ENCODE assay signal across 15 cellular contexts in genomic region chr16:66365588-66365987, GRCh38. TPM values are rescaled to one million over a fixed set of nuclear protein-coding genes. Genes with fewer than 3 reads are reported as not detected.
A peak's percentile ranks its signal among the peaks of the same experiment; 100 is the strongest.
DNase-seq lines count a peak whose midpoint lies in the region; ATAC-seq, FAIRE-seq and TF ChIP-seq lines count a peak whose summit lies in the region.
"Had no signal": no experiment of that assay in that cellular context is flagged by ENCODE, and none has a peak within 500 bp of the region (broad histone marks: within the 10 kb centered on the region; RNA-seq: fewer than 3 reads in every experiment).

No MANE protein-coding gene starts in this region.

- no TSS peak for BruUV-seq in A673 (replicated peaks; lab: Mats Ljungman, UMichigan)

- H3K36me3 ChIP-seq in adrenal gland (replicated peaks in 1 of 2) (no peaks in the 10 kb centered on the region), ovary (no peaks in the 10 kb centered on the region), A673 (ENCODE audit: insufficient read depth, low read length, poor library complexity, severe bottlenecking) (no peaks in the 10 kb centered on the region), small intestine (ENCODE audit: control insufficient read depth in 2 of 2, insufficient read depth in 2 of 2, low read length in 2 of 2) (no peaks in the 10 kb centered on the region)

- H3K4me3 ChIP-seq in adrenal gland, result peak overlapping the region in 1 of 4 donors; percentile 14
- H3K4me3 ChIP-seq in fibroblast of pulmonary artery (replicated peaks; ENCODE audit: low read depth, low read length), result no peak overlapping the region
- H3K4me3 ChIP-seq in ovary, result no peak overlapping the region
- no peak overlapping the region for H3K4me3 ChIP-seq in A673 (ENCODE audit: low read depth, low read length, poor library complexity, severe bottlenecking)
- H3K4me3 ChIP-seq in small intestine (ENCODE audit: low read depth in 1 of 2, low read length in 2 of 2), result no peak overlapping the region

- WGBS in adrenal gland, 4 donors, result 22 to 42% (median 38%) methylated on average over 3 of the region's 3 CpGs
- WGBS in ovary, 3 donors, result 24 to 38% (median 31%) methylated on average over 3 of the region's 3 CpGs
- 18 to 30% (median 29%) methylated on average over 3 of the region's 3 CpGs for WGBS in small intestine, 3 donors

- H3K4me1 ChIP-seq in adrenal gland (replicated peaks in 1 of 2), result no peaks in the 10 kb centered on the region
- peaks cover 9% of the 10 kb centered on the region for H3K4me1 ChIP-seq in ovary (ENCODE audit: insufficient read depth)
- H3K4me1 ChIP-seq in A673 (ENCODE audit: insufficient read depth, low read length, poor library complexity, severe bottlenecking), result peaks cover 10% of the 10 kb centered on the region
- H3K4me1 ChIP-seq in small intestine (ENCODE audit: control insufficient read depth in 2 of 2, insufficient read depth in 1 of 2, low read depth in 1 of 2, low read length in 1 of 2), result no peaks in the 10 kb centered on the region

- peak; percentile 54 for DNase-seq in A172 (ENCODE audit: low spot score)
- peak; percentile 31 to 87 (median 62) for DNase-seq in adrenal gland
- peak; percentile 92 for DNase-seq in fibroblast of pulmonary artery (ENCODE audit: low read depth)
- peak; percentile 64 to 74 (median 70) for DNase-seq in ovary
- no peak for DNase-seq in A673 (ENCODE audit: low spot score)
- no peak for DNase-seq in DMS79 treated with DMSO at 0.1 percent for 48 hours (lab: John Stamatoyannopoulos, UW)
- no peak for DNase-seq in small intestine
- DNase-seq: activated T-cell treated with anti-CD3 and anti-CD28 coated beads for 4 hours; EL; immature natural killer cell; nephron progenitor cell; SHP77 treated with DMSO at 0.1 percent for 48 hours; stimulated activated naive CD8-positive, alpha-beta T cell treated with anti-CD3 and anti-CD28 coated beads, Interleukin-15, Interleukin-2, amounts not matched to agents 100 U/mL and 50 U/mL, for 24 hours had no signal

- FAIRE-seq in small intestine (lab: Jason Lieb, UNC), result no peak

- intact Hi-C loops in adrenal gland (cut with DNase I) (no loop called here), ovary (cut with DNase I) (no loop called here), A673 (cut with micrococcal nuclease; ENCODE audit: unreplicated experiment) (no loop called here)

- H3K27ac ChIP-seq in adrenal gland, result peak overlapping the region in 3 of 5 donors; percentile 27 to 86 (median 60)
- H3K27ac ChIP-seq in ovary, result peak overlapping the region in 1 of 2 donors; percentile 44
- no peak overlapping the region for H3K27ac ChIP-seq in A673 (ENCODE audit: low read depth, low read length, poor library complexity, severe bottlenecking)
- H3K27ac ChIP-seq in small intestine (ENCODE audit: low read depth in 1 of 2, low read length in 1 of 2), result peak overlapping the region in 1 of 2 donors; percentile 74
- H3K27ac ChIP-seq: epithelial cell of prostate had no signal

- no peaks in the 10 kb centered on the region for H3K9me3 ChIP-seq in adrenal gland (replicated peaks in 1 of 3)
- H3K9me3 ChIP-seq in ovary, result no peaks in the 10 kb centered on the region
- H3K9me3 ChIP-seq in A673 (ENCODE audit: low read depth, low read length, poor library complexity, severe bottlenecking), result no peaks in the 10 kb centered on the region
- no peaks in the 10 kb centered on the region for H3K9me3 ChIP-seq in small intestine (ENCODE audit: control insufficient read depth, low read depth)

- TF ChIP-seq CTCF in adrenal gland (IDR thresholded peaks at IDR 0.05), result no peak
- no peak for TF ChIP-seq CTCF in fibroblast of pulmonary artery (IDR thresholded peaks at IDR 0.05; ENCODE audit: low read length, missing control alignments)
- TF ChIP-seq CTCF in ovary (IDR thresholded peaks at IDR 0.05), result no peak
- TF ChIP-seq CTCF in A673 (conservative IDR thresholded peaks at IDR 0.05; ENCODE audit: low read depth, low read length), result no peak

- TF ChIP-seq EP300 in ovary (IDR thresholded peaks at IDR 0.05), result no peak

- H3K27me3 ChIP-seq in adrenal gland (peaks cover 14% of the 10 kb centered on the region), ovary (no peaks in the 10 kb centered on the region), A673 (replicated peaks; ENCODE audit: insufficient read depth, low read depth, low read length, poor library complexity) (no peaks in the 10 kb centered on the region), small intestine (ENCODE audit: control insufficient read depth in 2 of 2, insufficient read depth in 2 of 2, low read length in 2 of 2) (peaks cover 0 to 2% of the 10 kb centered on the region in 2 donors)

- no peak for TF ChIP-seq POLR2A in adrenal gland (IDR thresholded peaks at IDR 0.05)
- TF ChIP-seq POLR2A in ovary (IDR thresholded peaks at IDR 0.05), result no peak

- POLR2A ChIA-PET in A673 (lab: Charles Lee; ENCODE audit: low non-redundant PET), result no interaction called here

- ATAC-seq in HG02798 (IDR thresholded peaks at IDR 0.05; ENCODE audit: poor library complexity, unreplicated experiment), result no peak
- ATAC-seq: stimulated activated naive CD8-positive, alpha-beta T cell treated with anti-CD3 and anti-CD28 coated beads, Interleukin-15, Interleukin-2, amounts not matched to agents 100 U/mL and 50 U/mL, for 24 hours had no signal

- CTCF ChIA-PET in A673 (lab: Charles Lee), result interaction anchor here (0.6 kb wide), 1 partner anchor 23 kb away, joined by 4 read pairs; no protein-coding TSS in a partner anchor

RNA-seq across cellular contexts. Expression of gene CDH5, which starts 0.9 kb away (rescaled TPM):
- 0.29 TPM in 1 of 2 replicates, not detected in the other for total RNA-seq in A172 (2014; rRNA removed; shearing (Covaris generic))
- 10 to 100 TPM; 19.7 to 50.9 (median 31.3) TPM for total RNA-seq in adrenal gland
- 10 to 100 TPM; 13.8 to 24.0 (median 15.0) TPM for polyA plus RNA-seq in adrenal gland
- 10 to 100 TPM in 4 of 7 donors, 1 to 10 TPM in 3; 6.0 to 24.7 (median 10.8) TPM for total RNA-seq in ovary
- polyA plus RNA-seq in ovary, result 10 to 100 TPM; 18.7 to 36.8 TPM
- total RNA-seq in A673 (2021), result 0.09 and 0.26 TPM in 2 replicates
- polyA plus RNA-seq in small intestine, result 10 to 100 TPM in 1 of 3 donors, under 1 TPM in 2; 0.45 to 28.8 (median 0.81) TPM
- polyA plus RNA-seq: immature natural killer cell had no signal

Comparison
In these comparisons a context has a peak if more than half of its experiments do, and no peak if none do; other contexts are left out.
1. DNase-seq: peak in A172 (single experiment), adrenal gland (7 of 7), fibroblast of pulmonary artery (single experiment) and ovary (5 of 5); none in A673 (single experiment), DMS79 treated with DMSO at 0.1 percent for 48 hours (single experiment) and small intestine (single experiment).